25 cellular contexts compared by ENCODE assay signal in the genomic region with DNA sequence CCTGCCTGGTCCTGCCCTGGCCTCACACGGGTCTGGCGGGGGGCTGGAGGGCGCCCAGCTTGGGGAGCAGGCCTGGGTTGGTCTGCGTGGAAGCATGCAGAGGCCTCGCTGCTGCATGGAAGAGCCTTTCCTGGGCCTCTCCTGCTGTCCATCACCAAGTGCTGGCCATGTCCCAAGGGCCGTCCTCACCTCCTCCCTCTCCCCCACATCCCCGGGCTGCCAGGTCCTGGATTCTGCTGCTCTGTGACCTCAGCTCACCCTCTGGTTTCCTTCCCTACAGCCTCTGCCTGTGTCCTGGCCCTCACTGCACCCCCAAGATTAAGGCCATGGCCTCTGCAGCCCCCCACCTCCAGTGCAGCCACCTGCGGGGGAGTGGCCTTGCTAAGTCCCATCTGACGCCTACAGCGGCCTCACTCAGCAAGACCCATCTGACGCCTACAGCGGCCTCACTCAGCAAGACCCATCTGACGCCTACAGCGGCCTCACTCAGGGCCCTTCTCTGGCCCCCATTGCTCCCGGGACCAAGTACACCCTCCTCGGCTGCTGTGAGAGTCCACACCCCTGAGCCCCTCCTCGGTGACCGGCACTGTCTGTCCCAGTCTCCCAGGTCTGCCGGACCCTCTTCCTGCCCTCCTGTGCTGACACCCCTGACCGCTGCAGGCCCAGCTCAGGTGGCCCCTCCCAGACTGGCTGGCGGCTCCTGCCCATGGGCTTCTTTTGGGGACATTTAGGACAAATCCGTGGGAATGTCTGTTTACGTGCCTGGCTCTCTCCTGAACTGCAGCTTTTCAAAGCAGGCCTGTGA.
DNase-seq lines count a peak whose midpoint lies in the region; ATAC-seq, FAIRE-seq and TF ChIP-seq lines count a peak whose summit lies in the region.
"Had no signal": no experiment of that assay in that cellular context is flagged by ENCODE, and none has a peak within 500 bp of the region (broad histone marks: within the 10 kb centered on the region; RNA-seq: fewer than 3 reads in every experiment).

No MANE protein-coding gene starts in this region.

- H3K4me1 Mint-ChIP-seq in natural killer cell, result peaks cover 4 to 9% of the 10 kb centered on the region in 2 donors
- H3K4me1 Mint-ChIP-seq in natural killer cell treated with Interleukin-12 subunit alpha and Interleukin-12 subunit beta and Interleukin-15 and Interleukin-18, amount 100 ng/mL, for 72 hours (ENCODE audit: low read depth in 2 of 2), result peaks cover 0 to 8% of the 10 kb centered on the region in 2 donors

- H3K27me3 ChIP-seq in heart right ventricle, result peaks cover 0 to 80% (median 13%) of the 10 kb centered on the region in 7 donors
- H3K27me3 ChIP-seq: ovary, uterus had no signal

- no peak for TF ChIP-seq CTCF in natural killer cell (IDR thresholded peaks at IDR 0.05)
- TF ChIP-seq CTCF in heart right ventricle (IDR thresholded peaks at IDR 0.05), result no peak
- TF ChIP-seq CTCF in omental fat pad (IDR thresholded peaks at IDR 0.05), result no peak

- no peak overlapping the region for H3K4me3 ChIP-seq in heart right ventricle
- H3K4me3 ChIP-seq: breast epithelium, lung, ovary, uterus had no signal

- FAIRE-seq in frontal cortex (lab: Jason Lieb, UNC), result no peak
- FAIRE-seq: endothelial cell of umbilical vein, TTC549 had no signal

- H3K27ac Mint-ChIP-seq in natural killer cell, result no peak overlapping the region
- H3K27ac Mint-ChIP-seq in natural killer cell treated with Interleukin-12 subunit alpha and Interleukin-12 subunit beta and Interleukin-15 and Interleukin-18, amount 100 ng/mL, for 72 hours, result no peak overlapping the region
- H3K27ac Mint-ChIP-seq: CD14-positive monocyte; dendritic cell treated with granulocyte-macrophage colony-stimulating factor and Interleukin-4, amounts not matched to agents 40 ng/mL and 50 ng/mL, for 4 days; T-cell had no signal

- intact Hi-C loops in natural killer cell (cut with micrococcal nuclease) (no loop called here), heart right ventricle (cut with DNase I) (no loop called here)

- peaks cover 18 to 20% of the 10 kb centered on the region in 2 donors for H3K27me3 Mint-ChIP-seq in natural killer cell (ENCODE audit: low read depth in 2 of 2)
- peaks cover 13 to 14% of the 10 kb centered on the region in 2 donors for H3K27me3 Mint-ChIP-seq in natural killer cell treated with Interleukin-12 subunit alpha and Interleukin-12 subunit beta and Interleukin-15 and Interleukin-18, amount 100 ng/mL, for 72 hours

- no peaks in the 10 kb centered on the region for H3K9me3 Mint-ChIP-seq in natural killer cell
- no peaks in the 10 kb centered on the region for H3K9me3 Mint-ChIP-seq in natural killer cell treated with Interleukin-12 subunit alpha and Interleukin-12 subunit beta and Interleukin-15 and Interleukin-18, amount 100 ng/mL, for 72 hours
- H3K9me3 Mint-ChIP-seq: CD14-positive monocyte; dendritic cell treated with granulocyte-macrophage colony-stimulating factor and Interleukin-4, amounts not matched to agents 40 ng/mL and 50 ng/mL, for 4 days; T-cell had no signal

- H3K4me1 ChIP-seq in heart right ventricle, result peaks cover 0 to 5% (median 0%) of the 10 kb centered on the region in 9 donors
- H3K4me1 ChIP-seq: breast epithelium, uterus had no signal

- H3K36me3 ChIP-seq in heart right ventricle, result no peaks in the 10 kb centered on the region
- H3K36me3 ChIP-seq: breast epithelium, ovary, uterus had no signal

- H3K27ac ChIP-seq in heart right ventricle, result no peak overlapping the region
- H3K27ac ChIP-seq: breast epithelium, ovary, uterus had no signal

- H3K36me3 Mint-ChIP-seq in natural killer cell, result no peaks in the 10 kb centered on the region
- no peaks in the 10 kb centered on the region for H3K36me3 Mint-ChIP-seq in natural killer cell treated with Interleukin-12 subunit alpha and Interleukin-12 subunit beta and Interleukin-15 and Interleukin-18, amount 100 ng/mL, for 72 hours
- H3K36me3 Mint-ChIP-seq: CD14-positive monocyte, T-cell had no signal

- no peaks in the 10 kb centered on the region for H3K9me3 ChIP-seq in heart right ventricle
- H3K9me3 ChIP-seq: breast epithelium, ovary, uterus had no signal

- ATAC-seq in natural killer cell (no peak), heart right ventricle (peak; percentile 15 to 78 (median 62)), omental fat pad (ENCODE audit: low FRiP score) (no peak)
- no peak for ATAC-seq in natural killer cell treated with Interleukin-12 subunit alpha and Interleukin-12 subunit beta and Interleukin-15 and Interleukin-18, amount 100 ng/mL, for 72 hours
- ATAC-seq: T-cell had no signal

- no peak overlapping the region for H3K4me3 Mint-ChIP-seq in natural killer cell
- no peak overlapping the region for H3K4me3 Mint-ChIP-seq in natural killer cell treated with Interleukin-12 subunit alpha and Interleukin-12 subunit beta and Interleukin-15 and Interleukin-18, amount 100 ng/mL, for 72 hours
- H3K4me3 Mint-ChIP-seq: CD14-positive monocyte; dendritic cell treated with granulocyte-macrophage colony-stimulating factor and Interleukin-4, amounts not matched to agents 40 ng/mL and 50 ng/mL, for 4 days; T-cell had no signal

- WGBS in heart right ventricle, 2 donors, result 65 to 67% methylated on average over 23 of the region's 23 CpGs

- DNase-seq in natural killer cell, result peak; percentile 11
- no peak for DNase-seq in natural killer cell treated with Interleukin-12 subunit alpha and Interleukin-12 subunit beta and Interleukin-15 and Interleukin-18, amount 100 ng/mL, for 72 hours (ENCODE audit: low spot score)
- peak; percentile 18 to 40 for DNase-seq in heart right ventricle
- peak; percentile 12 for DNase-seq in omental fat pad (ENCODE audit: low spot score)
- no peak for DNase-seq in germinal center (ENCODE audit: low spot score)
- no peak for DNase-seq in 8988T
- no peak for DNase-seq in frontal cortex (ENCODE audit: low spot score in 2 of 2)
- no peak for DNase-seq in SIG-M5 (lab: John Stamatoyannopoulos, UW)
- DNase-seq: activated gamma-delta T cell; EL; KG1; NCI-H1436; NCI-H748 treated with DMSO at 0.1 percent for 48 hours; OCI-M1; right cardiac atrium; stimulated activated CD4-positive, alpha-beta T cell treated with anti-CD3 and anti-CD28 coated beads, Interleukin-15, amount 100 ng/mL, for 24 hours had no signal

Comparison
In these comparisons a context has a peak if more than half of its experiments do, and no peak if none do; other contexts are left out.
1. DNase-seq: peak in natural killer cell (single experiment), heart right ventricle (2 of 2) and omental fat pad (single experiment); none in natural killer cell treated with Interleukin-12 subunit alpha and Interleukin-12 subunit beta and Interleukin-15 and Interleukin-18, amount 100 ng/mL, for 72 hours (single experiment), germinal center (single experiment), 8988T (single experiment), frontal cortex (0 of 2) and SIG-M5 (single experiment).
2. ATAC-seq: peak in heart right ventricle (8 of 8); none in natural killer cell (0 of 3), natural killer cell treated with Interleukin-12 subunit alpha and Interleukin-12 subunit beta and Interleukin-15 and Interleukin-18, amount 100 ng/mL, for 72 hours (0 of 2) and omental fat pad (single experiment).